29 cellular contexts compared by ENCODE assay signal in genomic region chr7:26237035-26237807, GRCh38. TPM values are rescaled to one million over a fixed set of nuclear protein-coding genes. Genes with fewer than 3 reads are reported as not detected.
DNase-seq lines count a peak whose midpoint lies in the region; ATAC-seq and TF ChIP-seq lines count a peak whose summit lies in the region.
"Had no signal": no experiment of that assay in that cellular context is flagged by ENCODE, and none has a peak within 500 bp of the region (broad histone marks: within the 10 kb centered on the region; RNA-seq: fewer than 3 reads in every experiment).

No MANE protein-coding gene starts in this region.

- no peak for TF ChIP-seq CTCF in fibroblast of mammary gland (conservative IDR thresholded peaks at IDR 0.05; ENCODE audit: control insufficient read depth, insufficient read depth, low read depth, low read length)
- no peak for TF ChIP-seq CTCF in stomach (IDR thresholded peaks at IDR 0.05)

- no peaks in the 10 kb centered on the region for H3K9me3 ChIP-seq in stomach
- H3K9me3 ChIP-seq: gastrocnemius medialis had no signal

- H3K36me3 Mint-ChIP-seq in activated T-helper 17 cell treated with anti-CD3 and anti-CD28 coated beads, Interleukin-2, amount 50 U/mL, for 72 hours (ENCODE audit: low read depth): no peaks in the 10 kb centered on the region
- H3K36me3 Mint-ChIP-seq: activated naive CD4-positive, alpha-beta T cell treated with anti-CD3 and anti-CD28 coated beads, Interleukin-2, amount 50 U/mL, for 24 hours; CD4-positive, alpha-beta memory T cell; natural killer cell treated with Interleukin-12 subunit alpha and Interleukin-12 subunit beta and Interleukin-15 and Interleukin-18, amount 100 ng/mL, for 72 hours had no signal

- intact Hi-C loops in stomach (cut with DNase I; ENCODE audit: low total_unique reads): no loop called here

- H3K27me3 ChIP-seq in stomach: no peaks in the 10 kb centered on the region
- H3K27me3 ChIP-seq: gastrocnemius medialis had no signal

- TF ChIP-seq POLR2A in stomach (IDR thresholded peaks at IDR 0.05): no peak

- TF ChIP-seq EP300 in stomach (IDR thresholded peaks at IDR 0.05): no peak

- no peak overlapping the region for H3K27ac ChIP-seq in stomach
- H3K27ac ChIP-seq: 22Rv1, gastrocnemius medialis, VCaP had no signal

- H3K27me3 Mint-ChIP-seq in activated T-helper 17 cell treated with anti-CD3 and anti-CD28 coated beads, Interleukin-2, amount 50 U/mL, for 72 hours: no peaks in the 10 kb centered on the region
- H3K27me3 Mint-ChIP-seq: activated naive CD4-positive, alpha-beta T cell treated with anti-CD3 and anti-CD28 coated beads, Interleukin-2, amount 50 U/mL, for 24 hours; CD4-positive, alpha-beta memory T cell had no signal

- H3K9me3 Mint-ChIP-seq in activated T-helper 17 cell treated with anti-CD3 and anti-CD28 coated beads, Interleukin-2, amount 50 U/mL, for 72 hours: no peaks in the 10 kb centered on the region
- H3K9me3 Mint-ChIP-seq: activated CD4-positive, alpha-beta T cell treated with anti-CD3 and anti-CD28 coated beads, Interleukin-2, amount 10 ng/mL, durations not matched to agents 7 days and 5 days; activated naive CD4-positive, alpha-beta T cell treated with anti-CD3 and anti-CD28 coated beads, Interleukin-2, amount 50 U/mL, for 24 hours; activated T-helper 1 cell treated with anti-CD3 and anti-CD28 coated beads, Interleukin-12 subunit alpha, Interleukin-12 subunit beta, Interleukin-2, Interleukin-4 antibody, amounts not matched to agents 30 ng/mL and 10 ng/mL and 1 ng/mL, durations not matched to agents 14 hours and 24 hours and 36 hours; CD4-positive, alpha-beta memory T cell; natural killer cell treated with Interleukin-12 subunit alpha and Interleukin-12 subunit beta and Interleukin-15 and Interleukin-18, amount 100 ng/mL, for 72 hours; T-helper 2 cell treated with Interferon-gamma antibody and Interleukin-4, amounts not matched to agents 5 μg/mL and 100 μg/mL, for 36 hours had no signal

- H3K36me3 ChIP-seq in stomach: no peaks in the 10 kb centered on the region
- H3K36me3 ChIP-seq: gastrocnemius medialis had no signal

- H3K4me3 ChIP-seq in fibroblast of mammary gland (ENCODE audit: control insufficient read depth, low read depth, low read length) (no peak overlapping the region), stomach (no peak overlapping the region)
- H3K4me3 ChIP-seq: gastrocnemius medialis had no signal

- 79 to 89% (median 85%) methylated on average over 6 of the region's 6 CpGs for WGBS in stomach, 5 donors

- peak; percentile 34 for ATAC-seq in activated T-helper 17 cell treated with anti-CD3 and anti-CD28 coated beads, Interleukin-2, amount 50 U/mL, for 72 hours (replicated peaks)
- ATAC-seq: esophagus mucosa; gastrocnemius medialis; left ventricle myocardium superior; natural killer cell treated with Interleukin-12 subunit alpha and Interleukin-12 subunit beta and Interleukin-15 and Interleukin-18, amount 100 ng/mL, for 72 hours had no signal

- no peaks in the 10 kb centered on the region for H3K4me1 ChIP-seq in stomach
- H3K4me1 ChIP-seq: gastrocnemius medialis had no signal

- H3K4me3 Mint-ChIP-seq in activated T-helper 17 cell treated with anti-CD3 and anti-CD28 coated beads, Interleukin-2, amount 50 U/mL, for 72 hours: no peak overlapping the region
- H3K4me3 Mint-ChIP-seq: activated CD4-positive, alpha-beta T cell treated with anti-CD3 and anti-CD28 coated beads, Interleukin-2, amount 10 ng/mL, durations not matched to agents 7 days and 5 days; activated naive CD4-positive, alpha-beta T cell treated with anti-CD3 and anti-CD28 coated beads, Interleukin-2, amount 50 U/mL, for 24 hours; activated T-helper 1 cell treated with anti-CD3 and anti-CD28 coated beads, Interleukin-12 subunit alpha, Interleukin-12 subunit beta, Interleukin-2, Interleukin-4 antibody, amounts not matched to agents 30 ng/mL and 10 ng/mL and 1 ng/mL, durations not matched to agents 14 hours and 24 hours and 36 hours; CD4-positive, alpha-beta memory T cell; natural killer cell treated with Interleukin-12 subunit alpha and Interleukin-12 subunit beta and Interleukin-15 and Interleukin-18, amount 100 ng/mL, for 72 hours; T-helper 2 cell treated with Interferon-gamma antibody and Interleukin-4, amounts not matched to agents 5 μg/mL and 100 μg/mL, for 36 hours had no signal

- no peak overlapping the region for H3K27ac Mint-ChIP-seq in activated T-helper 17 cell treated with anti-CD3 and anti-CD28 coated beads, Interleukin-2, amount 50 U/mL, for 72 hours
- H3K27ac Mint-ChIP-seq: activated CD4-positive, alpha-beta T cell treated with anti-CD3 and anti-CD28 coated beads, Interleukin-2, amount 10 ng/mL, durations not matched to agents 7 days and 5 days; activated naive CD4-positive, alpha-beta T cell treated with anti-CD3 and anti-CD28 coated beads, Interleukin-2, amount 50 U/mL, for 24 hours; activated T-helper 1 cell treated with anti-CD3 and anti-CD28 coated beads, Interleukin-12 subunit alpha, Interleukin-12 subunit beta, Interleukin-2, Interleukin-4 antibody, amounts not matched to agents 30 ng/mL and 10 ng/mL and 1 ng/mL, durations not matched to agents 14 hours and 24 hours and 36 hours; T-helper 2 cell treated with Interferon-gamma antibody and Interleukin-4, amounts not matched to agents 5 μg/mL and 100 μg/mL, for 36 hours had no signal

- peak; percentile 82 for DNase-seq in SIG-M5 treated with dmso at 0.1 percent for 504 hours (lab: John Stamatoyannopoulos, UW; ENCODE audit: unreplicated experiment)
- no peak for DNase-seq in SIG-M5 (lab: John Stamatoyannopoulos, UW)
- peak; percentile 40 for DNase-seq in M059J (ENCODE audit: low read depth)
- DNase-seq in fibroblast of mammary gland (ENCODE audit: low read depth): peak; percentile 27
- DNase-seq in stomach: no peak
- no peak for DNase-seq in iPS-NIHi7 (ENCODE audit: extremely low spot score)
- no peak for DNase-seq in NCI-H2227 (lab: John Stamatoyannopoulos, UW; ENCODE audit: unreplicated experiment)
- DNase-seq: activated CD4-positive, alpha-beta T cell treated with anti-CD3 and anti-CD28 coated beads, Interleukin-2, amount 10 ng/mL, durations not matched to agents 7 days and 5 days; aorta; CD4-positive, alpha-beta memory T cell; DMS153; effector CD4-positive, alpha-beta T cell; gastrocnemius medialis; GDM1; HCEC 1CT; left ventricle myocardium superior; midbrain; NCI-H146; NCI-H524; small intestine; stimulated activated CD4-positive, alpha-beta T cell treated with anti-CD3 and anti-CD28 coated beads, Interleukin-1b, Interleukin-23, amount 100 ng/mL, for 48 hours had no signal

- no peaks in the 10 kb centered on the region for H3K4me1 Mint-ChIP-seq in activated T-helper 17 cell treated with anti-CD3 and anti-CD28 coated beads, Interleukin-2, amount 50 U/mL, for 72 hours
- H3K4me1 Mint-ChIP-seq: activated CD4-positive, alpha-beta T cell treated with anti-CD3 and anti-CD28 coated beads, Interleukin-2, amount 10 ng/mL, durations not matched to agents 7 days and 5 days; activated naive CD4-positive, alpha-beta T cell treated with anti-CD3 and anti-CD28 coated beads, Interleukin-2, amount 50 U/mL, for 24 hours; CD4-positive, alpha-beta memory T cell had no signal

RNA-seq across cellular contexts. Expression of gene CBX3, which starts 35.7 kb away (rescaled TPM):
- 224 and 268 TPM in 2 replicates for total RNA-seq in M059J (2014; rRNA removed; shearing (Covaris generic))
- 100 to 1,000 TPM; 179 to 242 TPM for total RNA-seq in activated T-helper 17 cell treated with anti-CD3 and anti-CD28 coated beads, Interleukin-2, amount 50 U/mL, for 72 hours
- 100 to 1,000 TPM in 2 of 5 donors, 10 to 100 TPM in 3; 21.4 to 156 (median 58.9) TPM for total RNA-seq in stomach
- 100 to 1,000 TPM in 1 of 3 donors, 10 to 100 TPM in 2; 73.3 to 115 (median 79.1) TPM for polyA plus RNA-seq in stomach

RNA-seq across cellular contexts. Expression of gene HNRNPA2B1, which starts 36.7 kb away (rescaled TPM):
- 183 and 328 TPM in 2 replicates for total RNA-seq in M059J (2014; rRNA removed; shearing (Covaris generic))
- 100 to 1,000 TPM; 491 to 882 TPM for total RNA-seq in activated T-helper 17 cell treated with anti-CD3 and anti-CD28 coated beads, Interleukin-2, amount 50 U/mL, for 72 hours
- 100 to 1,000 TPM; 142 to 316 (median 249) TPM for total RNA-seq in stomach
- polyA plus RNA-seq in stomach: 100 to 1,000 TPM; 391 to 464 (median 413) TPM

RNA-seq across cellular contexts. Expression of gene SNX10, which starts 54.4 kb away (rescaled TPM):
- total RNA-seq in M059J (2014; rRNA removed; shearing (Covaris generic)): 8.6 and 10.2 TPM in 2 replicates
- total RNA-seq in activated T-helper 17 cell treated with anti-CD3 and anti-CD28 coated beads, Interleukin-2, amount 50 U/mL, for 72 hours: 10 to 100 TPM; 23.5 to 30.8 TPM
- total RNA-seq in stomach: 10 to 100 TPM in 1 of 5 donors, 1 to 10 TPM in 1, under 1 TPM in 1, not detected in 2; 0.58 to 55.0 (median 5.3) TPM
- polyA plus RNA-seq in stomach: 1 to 10 TPM; 1.8 to 3.7 (median 2.2) TPM

Comparison
In these comparisons a context has a peak if more than half of its experiments do, and no peak if none do; other contexts are left out.
1. DNase-seq: peak in SIG-M5 treated with dmso at 0.1 percent for 504 hours (single experiment), M059J (single experiment) and fibroblast of mammary gland (single experiment); none in SIG-M5 (single experiment), stomach (single experiment), iPS-NIHi7 (single experiment) and NCI-H2227 (single experiment).